1 cellular context compared by ENCODE assay signal in genomic region chr14:77760381-77761204, GRCh38.
TF ChIP-seq lines count a peak whose summit lies in the region.

TSS of gene SNW1 (minus strand) at chr14:77761156. CDS start at chr14:77761127, 29 bp downstream.

TF ChIP-seq in GM23338, 12 proteins besides CTCF, POLR2A, EP300 and RAD21 (continued from another document):
- TF ChIP-seq ZNF462 (CRISPR knock-in tag; IDR thresholded peaks at IDR 0.05) (no peak), EZH2 (IDR thresholded peaks at IDR 0.05; ENCODE audit: low read depth, unreplicated experiment) (no peak), STAT1 (IDR thresholded peaks at IDR 0.05; ENCODE audit: unreplicated experiment) (no peak), REST (IDR thresholded peaks at IDR 0.05; ENCODE audit: unreplicated experiment) (no peak), NANOG (IDR thresholded peaks at IDR 0.05; ENCODE audit: borderline replicate concordance) (no peak), ETS1 (IDR thresholded peaks at IDR 0.05) (peak; percentile 80; the same call in 1 of the 2 replicates), EZH2phosphoT487 (IDR thresholded peaks at IDR 0.05; ENCODE audit: unreplicated experiment) (no peak), JUNB (IDR thresholded peaks at IDR 0.05; ENCODE audit: unreplicated experiment) (no peak), ZNF114 (CRISPR knock-in tag; IDR thresholded peaks at IDR 0.05) (no peak), POLR2AphosphoS5 (IDR thresholded peaks at IDR 0.05; ENCODE audit: low read depth) (peak; percentile 87), CREB1 (CRISPR knock-in tag; IDR thresholded peaks at IDR 0.05; ENCODE audit: low read depth) (peak; percentile 69)
